20 cellular contexts compared by ENCODE assay signal in the genomic region with DNA sequence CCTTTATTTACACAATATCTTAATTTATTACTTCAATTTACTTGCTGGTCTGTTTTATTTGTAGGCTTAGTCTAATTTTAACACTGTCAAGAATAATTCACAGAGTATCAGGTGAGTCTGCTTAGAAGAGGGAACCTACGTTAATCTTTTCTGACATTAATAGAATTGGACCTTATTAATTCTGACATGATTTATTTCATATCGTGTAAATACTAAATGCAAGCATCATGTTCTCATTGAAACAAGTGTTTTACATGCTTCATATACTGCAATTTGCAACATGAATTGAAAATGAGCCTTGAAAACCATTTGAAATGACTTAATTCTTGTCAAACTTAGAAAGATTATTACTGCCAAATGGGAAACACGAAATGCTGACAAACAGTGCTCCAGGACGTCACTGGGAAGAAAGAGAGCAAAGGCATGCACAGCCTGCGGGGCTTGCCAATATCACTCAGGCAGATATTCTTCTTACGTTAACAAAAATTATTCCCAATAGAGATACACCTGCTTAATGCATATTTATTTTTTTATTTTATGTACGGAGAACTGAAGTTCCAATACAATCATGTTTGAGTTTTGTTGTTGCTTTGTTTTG.
DNase-seq lines count a peak whose midpoint lies in the region; ATAC-seq and TF ChIP-seq lines count a peak whose summit lies in the region.
"Had no signal": no experiment of that assay in that cellular context is flagged by ENCODE, and none has a peak within 500 bp of the region (broad histone marks: within the 10 kb centered on the region; RNA-seq: fewer than 3 reads in every experiment).

No MANE protein-coding gene starts in this region.

- no peaks in the 10 kb centered on the region for H3K9me3 ChIP-seq in GM23248 (ENCODE audit: low read depth)
- H3K9me3 ChIP-seq in skeletal muscle satellite cell (replicated peaks; ENCODE audit: low read length): no peaks in the 10 kb centered on the region
- H3K9me3 ChIP-seq in heart right ventricle: peaks cover 0 to 27% (median 9%) of the 10 kb centered on the region in 11 donors
- H3K9me3 ChIP-seq: HAP-1 had no signal

- H3K9me2 ChIP-seq in GM23248 (ENCODE audit: insufficient read depth): no peaks in the 10 kb centered on the region

- H3K36me3 Mint-ChIP-seq in activated naive CD8-positive, alpha-beta T cell treated with anti-CD3 and anti-CD28 coated beads, Interleukin-2, amount 50 U/mL, for 24 hours (ENCODE audit: low read depth): no peaks in the 10 kb centered on the region

- peak overlapping the region; percentile 4 for H3K27ac ChIP-seq in GM23248
- H3K27ac ChIP-seq in heart right ventricle: no peak overlapping the region
- H3K27ac ChIP-seq: C4-2B had no signal

- peak overlapping the region; percentile 64 for H2AFZ ChIP-seq in GM23248

- TF ChIP-seq CTCF in foreskin fibroblast (IDR thresholded peaks at IDR 0.05; ENCODE audit: low read depth, low read length) (no peak), heart right ventricle (IDR thresholded peaks at IDR 0.05) (no peak)

- intact Hi-C loops in heart right ventricle (cut with DNase I): loop anchor here in 2 of 10 donors (5.0 kb wide), 2 partner anchors 63 to 602 kb away; no protein-coding TSS in a partner anchor

- H3K27me3 ChIP-seq in GM23248 (replicated peaks; ENCODE audit: insufficient read depth) (no peaks in the 10 kb centered on the region), skeletal muscle satellite cell (ENCODE audit: control insufficient read depth, insufficient read depth, low read length) (no peaks in the 10 kb centered on the region), heart right ventricle (no peaks in the 10 kb centered on the region)
- H3K27me3 ChIP-seq: MG63 had no signal

- H4K20me1 ChIP-seq in GM23248 (ENCODE audit: insufficient read depth): no peaks in the 10 kb centered on the region

- H3K27me3 Mint-ChIP-seq in activated naive CD8-positive, alpha-beta T cell treated with anti-CD3 and anti-CD28 coated beads, Interleukin-2, amount 50 U/mL, for 24 hours: peaks cover 16% of the 10 kb centered on the region

- H3K9ac ChIP-seq in GM23248: peak overlapping the region; percentile 29; the same call in 1 of the 2 replicates
- peak overlapping the region; percentile 69 for H3K9ac ChIP-seq in skeletal muscle satellite cell (ENCODE audit: low read depth, low read length)

- H3K4me3 Mint-ChIP-seq in activated naive CD8-positive, alpha-beta T cell treated with anti-CD3 and anti-CD28 coated beads, Interleukin-2, amount 50 U/mL, for 24 hours: no peak overlapping the region

- H3K27ac Mint-ChIP-seq in activated naive CD8-positive, alpha-beta T cell treated with anti-CD3 and anti-CD28 coated beads, Interleukin-2, amount 50 U/mL, for 24 hours: no peak overlapping the region

- ATAC-seq in heart right ventricle: no peak
- ATAC-seq in activated naive CD8-positive, alpha-beta T cell treated with anti-CD3 and anti-CD28 coated beads, Interleukin-2, amount 50 U/mL, for 24 hours: no peak
- ATAC-seq: GM12878 had no signal

- H3K4me2 ChIP-seq in GM23248 (ENCODE audit: unreplicated experiment): peak overlapping the region; percentile 64
- H3K4me2 ChIP-seq in skeletal muscle satellite cell (ENCODE audit: low read length): peak overlapping the region; percentile 47

- H3K4me1 ChIP-seq in GM23248 (ENCODE audit: insufficient read depth) (peaks cover 37% of the 10 kb centered on the region), skeletal muscle satellite cell (ENCODE audit: control insufficient read depth, insufficient read depth, low read length) (peaks cover 53% of the 10 kb centered on the region), heart right ventricle (peaks cover 0 to 6% (median 0%) of the 10 kb centered on the region in 9 donors)
- H3K4me1 ChIP-seq: HAP-1 had no signal

- DNase-seq in GM23248 (peak; percentile 62), NCI-H82 treated with DMSO at 0.1 percent for 48 hours (lab: John Stamatoyannopoulos, UW; ENCODE audit: unreplicated experiment) (peak; percentile 26), foreskin fibroblast (peak; percentile 54 to 73), pons (ENCODE audit: low spot score) (no peak), heart right ventricle (no peak), kidney tubule cell (ENCODE audit: low spot score) (no peak)
- DNase-seq in activated naive CD8-positive, alpha-beta T cell treated with anti-CD3 and anti-CD28 coated beads, Interleukin-2, amount 50 U/mL, for 24 hours: no peak
- DNase-seq: COR-L47, DMS153, KG1, MG63, NCI-H1092 treated with DMSO at 0.1 percent for 48 hours, NCI-H187 treated with DMSO at 0.1 percent for 48 hours, NCI-H2171, NCI-H446 treated with DMSO at 0.1 percent for 48 hours, SW 1271 had no signal

- peaks cover 5% of the 10 kb centered on the region for H3K9me3 Mint-ChIP-seq in activated naive CD8-positive, alpha-beta T cell treated with anti-CD3 and anti-CD28 coated beads, Interleukin-2, amount 50 U/mL, for 24 hours

- H3K4me3 ChIP-seq in GM23248 (0 out of 2 replicates have a peak overlapping the region, but pooled peaks have one; percentile 3), foreskin fibroblast (ENCODE audit: low read depth in 1 of 2, low read length in 2 of 2) (no peak overlapping the region), skeletal muscle satellite cell (ENCODE audit: low read length) (no peak overlapping the region), heart right ventricle (no peak overlapping the region)
- H3K4me3 ChIP-seq: GM12878, HAP-1, MG63 had no signal

- H3F3A ChIP-seq in GM23248 (ENCODE audit: insufficient read depth): peaks cover 31% of the 10 kb centered on the region

- H3K36me3 ChIP-seq in GM23248 (ENCODE audit: low read depth) (no peaks in the 10 kb centered on the region), skeletal muscle satellite cell (ENCODE audit: insufficient read depth, low read length) (no peaks in the 10 kb centered on the region), heart right ventricle (no peaks in the 10 kb centered on the region)
- H3K36me3 ChIP-seq: HAP-1, MG63 had no signal

- in situ Hi-C loops in GM23248 (cut with MboI): no loop called here

- no peaks in the 10 kb centered on the region for H3K79me2 ChIP-seq in GM23248 (ENCODE audit: insufficient read depth)

- peaks cover 8% of the 10 kb centered on the region for H3K4me1 Mint-ChIP-seq in activated naive CD8-positive, alpha-beta T cell treated with anti-CD3 and anti-CD28 coated beads, Interleukin-2, amount 50 U/mL, for 24 hours

- 15 to 18% methylated on average over 7 of the region's 7 CpGs for WGBS in GM23248 (ENCODE audit: low coverage in 1 of 2, low lambda C conversion rate in 2 of 2, missing lambda C conversion rate in 2 of 2), 2 experiments
- WGBS in heart right ventricle, 2 donors: 72 to 74% methylated on average over 7 of the region's 7 CpGs

Comparison
In these comparisons a context has a peak if more than half of its experiments do, and no peak if none do; other contexts are left out.
1. DNase-seq: peak in GM23248 (single experiment), NCI-H82 treated with DMSO at 0.1 percent for 48 hours (single experiment) and foreskin fibroblast (2 of 2); none in pons (single experiment), heart right ventricle (0 of 2), activated naive CD8-positive, alpha-beta T cell treated with anti-CD3 and anti-CD28 coated beads, Interleukin-2, amount 50 U/mL, for 24 hours (single experiment) and kidney tubule cell (single experiment).